34 cellular contexts compared by ENCODE assay signal in the genomic region with DNA sequence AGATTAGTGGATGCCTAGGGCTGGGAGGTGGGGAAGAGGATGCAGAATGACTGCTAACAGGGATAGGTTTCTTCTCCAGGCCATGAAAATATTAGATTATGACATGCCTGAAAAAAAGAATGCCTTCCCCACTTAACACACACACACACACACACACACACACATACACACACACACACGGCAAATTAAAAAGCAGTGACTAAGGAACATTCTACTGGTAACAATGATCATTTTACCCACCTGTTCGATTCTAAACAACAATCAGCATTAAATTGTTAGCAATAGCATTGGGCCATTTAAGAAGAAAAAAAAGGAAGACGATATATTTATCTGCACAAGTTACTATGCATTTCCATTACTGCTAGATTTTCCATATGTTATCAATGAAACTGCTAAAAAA. TPM values are rescaled to one million over a fixed set of nuclear protein-coding genes. Genes with fewer than 3 reads are reported as not detected.
DNase-seq lines count a peak whose midpoint lies in the region; ATAC-seq, FAIRE-seq and TF ChIP-seq lines count a peak whose summit lies in the region.
"Had no signal": no experiment of that assay in that cellular context is flagged by ENCODE, and none has a peak within 500 bp of the region (broad histone marks: within the 10 kb centered on the region; RNA-seq: fewer than 3 reads in every experiment).

No MANE protein-coding gene starts in this region.

- TF ChIP-seq POLR2A in GM12892 (IDR thresholded peaks at IDR 0.05; ENCODE audit: low read depth, low read length): no peak

- H3K4me3 ChIP-seq in SK-N-SH (ENCODE audit: low read depth in 2 of 2, low read length in 1 of 2) (no peak overlapping the region), HEK293 (ENCODE audit: low read depth, low read length) (no peak overlapping the region), neutrophil (ENCODE audit: low read depth in 1 of 2, low read length in 1 of 2) (no peak overlapping the region)
- H3K4me3 ChIP-seq: A549; BLaER1; BLaER1 treated with 17β-estradiol and CSF1 and Interleukin-3, amounts not matched to agents 10 nM and 100 nM had no signal

- no peaks in the 10 kb centered on the region; a peak in 1 of 4 replicates for H3K4me1 ChIP-seq in SK-N-SH (ENCODE audit: control insufficient read depth in 1 of 2, insufficient read depth in 2 of 2, low read depth in 1 of 2, low read length in 1 of 2)
- no peaks in the 10 kb centered on the region for H3K4me1 ChIP-seq in HEK293 (ENCODE audit: control insufficient read depth, insufficient read depth, low read length)
- H3K4me1 ChIP-seq in neutrophil (ENCODE audit: control insufficient read depth in 1 of 2, insufficient read depth in 1 of 2, low read depth in 1 of 2, low read length in 1 of 2): peaks cover 26 to 29% of the 10 kb centered on the region in 2 experiments
- H3K4me1 ChIP-seq: A549, BE2C, BLaER1, Caco-2 had no signal

- H3K4me2 ChIP-seq in SK-N-SH: no peak overlapping the region
- H3K4me2 ChIP-seq: A549, BLaER1 had no signal

- H3F3A ChIP-seq in SK-N-SH (replicated peaks; ENCODE audit: insufficient read depth): no peaks in the 10 kb centered on the region

- H3K27ac ChIP-seq in SK-N-SH (ENCODE audit: low read depth in 2 of 2, low read length in 1 of 2) (no peak overlapping the region), HEK293 (ENCODE audit: extremely low read depth, low read depth, low read length) (no peak overlapping the region), neutrophil (peak overlapping the region; percentile 58)
- H3K27ac ChIP-seq: 22Rv1, A549, BLaER1, C4-2B had no signal

- H2AFZ ChIP-seq in SK-N-SH (ENCODE audit: low read depth): no peak overlapping the region

- TF ChIP-seq CTCF in SK-N-SH (IDR thresholded peaks at IDR 0.05) (no peak), HEK293 (tag by site-specific recombination; IDR thresholded peaks at IDR 0.05) (no peak), neutrophil (IDR thresholded peaks at IDR 0.05) (no peak)

- no peaks in the 10 kb centered on the region for H3K79me2 ChIP-seq in SK-N-SH (ENCODE audit: insufficient read depth)

- no peak for TF ChIP-seq RAD21 in SK-N-SH (IDR thresholded peaks at IDR 0.05; ENCODE audit: low read length)

- CTCF ChIA-PET in SK-N-SH (lab: Yijun Ruan, JAX) (interaction anchor here (0.9 kb wide), 1 partner anchor 1480 kb away, joined by 3 read pairs; no protein-coding TSS in a partner anchor), HEK293 (lab: Yijun Ruan, JAX) (no interaction called here)

- FAIRE-seq in GM12892 (lab: Jason Lieb, UNC): peak; percentile 30
- FAIRE-seq in RCC 7860 (lab: Jason Lieb, UNC): no peak
- FAIRE-seq: A204.1, A549, D721Med had no signal

- DNase-seq in SK-N-SH: peak; percentile 45
- DNase-seq in GM12892 (ENCODE audit: insufficient read length): no peak
- no peak for DNase-seq in RCC 7860 (ENCODE audit: low spot score)
- DNase-seq in NCI-H748 (lab: John Stamatoyannopoulos, UW; ENCODE audit: unreplicated experiment): no peak
- no peak for DNase-seq in NCI-H1930 (lab: John Stamatoyannopoulos, UW)
- DNase-seq: 8988T; ACHN; BE2C; C1 segment of cervical spinal cord; Caco-2; Calu3; CD4-positive, alpha-beta memory T cell; CD4-positive, alpha-beta T cell; CD4-positive, CD25-positive, alpha-beta regulatory T cell; CD8-positive, alpha-beta memory T cell; CD8-positive, alpha-beta T cell; COR-L47; DMS 273 treated with DMSO at 0.1 percent for 48 hours; DMS153; DMS53; DMS79; DMS79 treated with DMSO at 0.1 percent for 48 hours; DND-41; EL had no signal

- H3K9me3 ChIP-seq in SK-N-SH (no peaks in the 10 kb centered on the region), HEK293 (ENCODE audit: control insufficient read depth, insufficient read depth, low read depth, low read length) (no peaks in the 10 kb centered on the region), neutrophil (no peaks in the 10 kb centered on the region)
- H3K9me3 ChIP-seq: A549, BE2C, BLaER1, Caco-2 had no signal

- POLR2A ChIA-PET in SK-N-SH (lab: Yijun Ruan, JAX) (no interaction called here), HEK293 (lab: Yijun Ruan, JAX) (no interaction called here)

- no peaks in the 10 kb centered on the region; the same call in 1 of the 2 replicates for H3K27me3 ChIP-seq in SK-N-SH (ENCODE audit: insufficient read depth)
- no peaks in the 10 kb centered on the region for H3K27me3 ChIP-seq in neutrophil
- H3K27me3 ChIP-seq: BE2C, BLaER1 had no signal

- H4K20me1 ChIP-seq in SK-N-SH (ENCODE audit: insufficient read depth): no peaks in the 10 kb centered on the region
- H4K20me1 ChIP-seq: BLaER1; BLaER1 treated with 17β-estradiol and CSF1 and Interleukin-3, amounts not matched to agents 10 nM and 100 nM had no signal

- TF ChIP-seq EP300 in SK-N-SH (IDR thresholded peaks at IDR 0.05; ENCODE audit: borderline replicate concordance in 1 of 2, low read depth in 1 of 2, low read length in 1 of 2): no peak

- 30% methylated on average over 3 of the region's 3 CpGs for WGBS in SK-N-SH (ENCODE audit: low lambda C conversion rate)

- ATAC-seq in SK-N-SH treated with all-trans-retinoic acid at 6 μM for 48 hours: no peak
- ATAC-seq: A549; CD8-positive, alpha-beta T cell had no signal

- H3K9ac ChIP-seq in SK-N-SH: no peak overlapping the region
- H3K9ac ChIP-seq: BLaER1; BLaER1 treated with 17β-estradiol and CSF1 and Interleukin-3, amounts not matched to agents 10 nM and 100 nM had no signal

- H3K36me3 ChIP-seq in SK-N-SH (replicated peaks in 1 of 2; ENCODE audit: control insufficient read depth in 1 of 2, insufficient read depth in 2 of 2, low read length in 1 of 2): no peaks in the 10 kb centered on the region
- no peaks in the 10 kb centered on the region for H3K36me3 ChIP-seq in HEK293 (ENCODE audit: control insufficient read depth in 2 of 2, insufficient read depth in 1 of 2, low read length in 2 of 2)
- H3K36me3 ChIP-seq in neutrophil: no peaks in the 10 kb centered on the region
- H3K36me3 ChIP-seq: BE2C; BLaER1; BLaER1 treated with 17β-estradiol and CSF1 and Interleukin-3, amounts not matched to agents 10 nM and 100 nM had no signal

- H3K9me2 ChIP-seq in SK-N-SH: no peaks in the 10 kb centered on the region

TF ChIP-seq in SK-N-SH, 30 proteins besides CTCF, POLR2A, EP300 and RAD21:
- TF ChIP-seq SMC3 (IDR thresholded peaks at IDR 0.05; ENCODE audit: low read depth, low read length): no peak
- TF ChIP-seq GATA2 (CRISPR knock-in tag; IDR thresholded peaks at IDR 0.05): peak; percentile 46; the same call in 1 of the 2 replicates
- TF ChIP-seq NRF1 (IDR thresholded peaks at IDR 0.05; ENCODE audit: low read depth, low read length): no peak
- TF ChIP-seq FOXJ3 (CRISPR knock-in tag; IDR thresholded peaks at IDR 0.05): no peak
- TF ChIP-seq MXI1 (IDR thresholded peaks at IDR 0.05; ENCODE audit: low read depth, low read length): no peak
- no peak for TF ChIP-seq RXRA (IDR thresholded peaks at IDR 0.05; ENCODE audit: borderline replicate concordance, low read depth)
- TF ChIP-seq SIN3A (IDR thresholded peaks at IDR 0.05; ENCODE audit: borderline replicate concordance, low read depth, low read length): no peak
TF ChIP-seq in SK-N-SH: peak in this region for 1.

TF ChIP-seq in SK-N-SH treated with all-trans-retinoic acid at 6 μM for 48 hours, 23 proteins besides CTCF, POLR2A, EP300 and RAD21 (continues in another document):
- TF ChIP-seq, protein P1, sequence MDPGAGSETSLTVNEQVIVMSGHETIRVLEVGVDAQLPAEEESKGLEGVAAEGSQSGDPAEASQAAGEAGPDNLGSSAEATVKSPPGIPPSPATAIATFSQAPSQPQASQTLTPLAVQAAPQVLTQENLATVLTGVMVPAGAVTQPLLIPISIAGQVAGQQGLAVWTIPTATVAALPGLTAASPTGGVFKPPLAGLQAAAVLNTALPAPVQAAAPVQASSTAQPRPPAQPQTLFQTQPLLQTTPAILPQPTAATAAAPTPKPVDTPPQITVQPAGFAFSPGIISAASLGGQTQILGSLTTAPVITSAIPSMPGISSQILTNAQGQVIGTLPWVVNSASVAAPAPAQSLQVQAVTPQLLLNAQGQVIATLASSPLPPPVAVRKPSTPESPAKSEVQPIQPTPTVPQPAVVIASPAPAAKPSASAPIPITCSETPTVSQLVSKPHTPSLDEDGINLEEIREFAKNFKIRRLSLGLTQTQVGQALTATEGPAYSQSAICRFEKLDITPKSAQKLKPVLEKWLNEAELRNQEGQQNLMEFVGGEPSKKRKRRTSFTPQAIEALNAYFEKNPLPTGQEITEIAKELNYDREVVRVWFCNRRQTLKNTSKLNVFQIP (CRISPR knock-in tag; IDR thresholded peaks at IDR 0.05; ENCODE audit: borderline replicate concordance, low read depth): no peak

TF ChIP-seq in HEK293, 187 proteins besides CTCF, POLR2A, EP300 and RAD21:
- TF ChIP-seq, protein P2, sequence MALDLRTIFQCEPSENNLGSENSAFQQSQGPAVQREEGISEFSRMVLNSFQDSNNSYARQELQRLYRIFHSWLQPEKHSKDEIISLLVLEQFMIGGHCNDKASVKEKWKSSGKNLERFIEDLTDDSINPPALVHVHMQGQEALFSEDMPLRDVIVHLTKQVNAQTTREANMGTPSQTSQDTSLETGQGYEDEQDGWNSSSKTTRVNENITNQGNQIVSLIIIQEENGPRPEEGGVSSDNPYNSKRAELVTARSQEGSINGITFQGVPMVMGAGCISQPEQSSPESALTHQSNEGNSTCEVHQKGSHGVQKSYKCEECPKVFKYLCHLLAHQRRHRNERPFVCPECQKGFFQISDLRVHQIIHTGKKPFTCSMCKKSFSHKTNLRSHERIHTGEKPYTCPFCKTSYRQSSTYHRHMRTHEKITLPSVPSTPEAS (tag by site-specific recombination; IDR thresholded peaks at IDR 0.05): peak; percentile 64
- peak; percentile 78 for TF ChIP-seq SCRT2 (tag by site-specific recombination; IDR thresholded peaks at IDR 0.05)
- TF ChIP-seq, protein P3, sequence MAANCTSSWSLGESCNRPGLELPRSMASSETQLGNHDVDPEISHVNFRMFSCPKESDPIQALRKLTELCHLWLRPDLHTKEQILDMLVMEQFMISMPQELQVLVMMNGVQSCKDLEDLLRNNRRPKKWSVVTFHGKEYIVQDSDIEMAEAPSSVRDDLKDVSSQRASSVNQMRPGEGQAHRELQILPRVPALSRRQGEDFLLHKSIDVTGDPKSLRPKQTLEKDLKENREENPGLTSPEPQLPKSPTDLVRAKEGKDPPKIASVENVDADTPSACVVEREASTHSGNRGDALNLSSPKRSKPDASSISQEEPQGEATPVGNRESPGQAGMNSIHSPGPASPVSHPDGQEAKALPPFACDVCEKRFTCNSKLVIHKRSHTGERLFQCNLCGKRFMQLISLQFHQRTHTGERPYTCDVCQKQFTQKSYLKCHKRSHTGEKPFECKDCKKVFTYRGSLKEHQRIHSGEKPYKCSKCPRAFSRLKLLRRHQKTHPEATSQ (tag by site-specific recombination; IDR thresholded peaks at IDR 0.05): no peak
- no peak for TF ChIP-seq KLF9 (tag by site-specific recombination; IDR thresholded peaks at IDR 0.05; ENCODE audit: low read depth)
- TF ChIP-seq ZNF785 (tag by site-specific recombination; IDR thresholded peaks at IDR 0.05): no peak
- no peak for TF ChIP-seq IKZF3 (tag by site-specific recombination; IDR thresholded peaks at IDR 0.05)
- TF ChIP-seq ZNF571 (tag by site-specific recombination; IDR thresholded peaks at IDR 0.05): no peak
- TF ChIP-seq ZNF202 (tag by site-specific recombination; IDR thresholded peaks at IDR 0.05; ENCODE audit: borderline replicate concordance): no peak

RNA-seq across cellular contexts. Expression of a gene that starts 10.8 kb away (rescaled TPM):
- polyA plus RNA-seq in SK-N-SH (2012; rRNA removed): 0.10 and 0.18 TPM in 2 replicates
- 0.12 TPM in 2 replicates for polyA plus RNA-seq in SK-N-SH (2012; cell fraction: cytosol; rRNA removed)
- 0.54 and 0.70 TPM in 2 replicates for polyA plus RNA-seq in SK-N-SH (2012; cell fraction: nucleus; rRNA removed)
- polyA plus RNA-seq in GM12892 (2012; ENCODE audit: missing spikeins): 14.9 TPM
- polyA plus RNA-seq: CD4-positive, alpha-beta memory T cell; CD4-positive, CD25-positive, alpha-beta regulatory T cell; CD8-positive, alpha-beta memory T cell had no signal
